13 cellular contexts compared by ENCODE assay signal in the genomic region with DNA sequence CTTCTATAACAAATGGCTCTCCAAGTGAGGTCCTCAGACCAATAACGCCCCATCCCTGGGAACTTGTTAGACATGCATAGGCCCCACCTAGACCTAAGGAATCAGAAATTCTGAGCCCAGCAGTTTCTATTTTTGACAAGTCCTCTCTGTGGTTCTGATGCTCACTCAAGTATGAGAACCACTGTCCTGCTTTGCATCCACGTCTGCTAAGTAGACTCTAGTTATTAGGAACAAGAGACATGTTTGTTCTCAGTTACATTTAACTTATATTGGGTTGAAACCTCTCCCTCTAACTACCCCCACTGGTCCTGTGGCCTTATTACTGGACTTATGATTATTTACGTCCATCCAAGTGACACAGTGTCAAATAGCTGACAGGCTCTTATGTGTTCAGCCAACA.
DNase-seq lines count a peak whose midpoint lies in the region; ATAC-seq and TF ChIP-seq lines count a peak whose summit lies in the region.
"Had no signal": no experiment of that assay in that cellular context is flagged by ENCODE, and none has a peak within 500 bp of the region (broad histone marks: within the 10 kb centered on the region; RNA-seq: fewer than 3 reads in every experiment).

No MANE protein-coding gene starts in this region.

- H2AK5ac ChIP-seq in trophoblast cell (ENCODE audit: low read length): no peak overlapping the region

- H3K79me1 ChIP-seq in trophoblast cell (ENCODE audit: low read length): no peaks in the 10 kb centered on the region

- H3K4me3 ChIP-seq in adrenal gland (no peak overlapping the region), trophoblast cell (ENCODE audit: low read depth, low read length) (no peak overlapping the region)
- H3K4me3 ChIP-seq: skin epidermis had no signal

- ATAC-seq in GM19372 (IDR thresholded peaks at IDR 0.05; ENCODE audit: low read depth, unreplicated experiment) (peak; percentile 71), HG02763 (IDR thresholded peaks at IDR 0.05; ENCODE audit: unreplicated experiment) (peak; percentile 84), HG03460 (IDR thresholded peaks at IDR 0.05; ENCODE audit: unreplicated experiment) (peak; percentile 72)

- H3K14ac ChIP-seq in trophoblast cell (ENCODE audit: low read length): no peak overlapping the region

- H2BK5ac ChIP-seq in trophoblast cell (ENCODE audit: low read depth, low read length, poor library complexity): no peak overlapping the region

- TF ChIP-seq POLR2A in adrenal gland (IDR thresholded peaks at IDR 0.05): no peak

- H3K9me3 ChIP-seq in adrenal gland (replicated peaks in 1 of 3) (no peaks in the 10 kb centered on the region), trophoblast cell (ENCODE audit: insufficient read depth, low read depth, low read length) (peaks cover 3% of the 10 kb centered on the region)

- no peaks in the 10 kb centered on the region for H3K27me3 ChIP-seq in adrenal gland
- no peaks in the 10 kb centered on the region for H3K27me3 ChIP-seq in trophoblast cell (ENCODE audit: insufficient read depth, low read length)

- H3K4me1 ChIP-seq in adrenal gland (replicated peaks in 1 of 2) (no peaks in the 10 kb centered on the region), trophoblast cell (ENCODE audit: control insufficient read depth in 1 of 2, insufficient read depth in 2 of 2, low read length in 2 of 2) (no peaks in the 10 kb centered on the region)

- no peak overlapping the region for H2BK12ac ChIP-seq in trophoblast cell (ENCODE audit: low read length)

- H4K91ac ChIP-seq in trophoblast cell (ENCODE audit: low read depth, low read length): no peak overlapping the region

- H3K79me2 ChIP-seq in trophoblast cell (ENCODE audit: control insufficient read depth, insufficient read depth, low read length, poor library complexity): no peaks in the 10 kb centered on the region

- intact Hi-C loops in adrenal gland (cut with DNase I): no loop called here

- in situ Hi-C loops in GM13976 (cut with MboI; ENCODE audit: low sequenced_read_pairs, unreplicated experiment): no loop called here

- H2BK120ac ChIP-seq in trophoblast cell (ENCODE audit: insufficient read depth, low read length, poor library complexity): no peak overlapping the region

- H4K12ac ChIP-seq in trophoblast cell (ENCODE audit: low read depth, low read length): no peak overlapping the region

- H2AFZ ChIP-seq in trophoblast cell (ENCODE audit: insufficient read depth, low read length, poor library complexity): no peak overlapping the region

- no peak overlapping the region for H3K18ac ChIP-seq in trophoblast cell (ENCODE audit: low read length)

- no peak overlapping the region for H3K9ac ChIP-seq in trophoblast cell (ENCODE audit: low read length)

- no peak for TF ChIP-seq CTCF in GM13976 (IDR thresholded peaks at IDR 0.05; ENCODE audit: borderline replicate concordance, control extremely low read depth, extremely low read depth, insufficient read depth, missing control alignments)
- no peak for TF ChIP-seq CTCF in adrenal gland (IDR thresholded peaks at IDR 0.05)

- H3K4ac ChIP-seq in trophoblast cell (ENCODE audit: low read depth, low read length): no peak overlapping the region

- H4K8ac ChIP-seq in trophoblast cell (ENCODE audit: low read depth, low read length): no peak overlapping the region

- H3K36me3 ChIP-seq in adrenal gland (replicated peaks in 1 of 2) (no peaks in the 10 kb centered on the region), trophoblast cell (ENCODE audit: control insufficient read depth in 1 of 2, insufficient read depth in 2 of 2, low read length in 2 of 2) (no peaks in the 10 kb centered on the region)

- no peak overlapping the region for H3K23ac ChIP-seq in trophoblast cell (ENCODE audit: low read length)

- DNase-seq in GM13976 (ENCODE audit: low spot score) (peak; percentile 52), substantia nigra (lab: John Stamatoyannopoulos, UW) (no peak), adrenal gland (no peak), globus pallidus (ENCODE audit: low spot score) (no peak), trophoblast cell (no peak)
- DNase-seq: activated effector memory CD4-positive, alpha-beta T cell treated with anti-CD3 and anti-CD28 coated beads, Interleukin-2, amount 50 U/mL, for 16 hours; HCEC 1CT; naive B cell; NCI-H524 had no signal

- WGBS in adrenal gland, 4 donors: 81 to 92% (median 87%) methylated on average over 3 of the region's 3 CpGs
- WGBS in trophoblast cell (ENCODE audit: extremely low coverage, insufficient coverage, insufficient read length): no CpG with 5 or more reads among the region's 3 CpGs

- H3K4me2 ChIP-seq in trophoblast cell (ENCODE audit: low read length): no peak overlapping the region

- H3K27ac ChIP-seq in substantia nigra (ENCODE audit: low read depth, low read length, poor library complexity, severe bottlenecking): no peak overlapping the region
- no peak overlapping the region for H3K27ac ChIP-seq in adrenal gland
- H3K27ac ChIP-seq in trophoblast cell (ENCODE audit: low read depth, low read length): no peak overlapping the region
- H3K27ac ChIP-seq: skin epidermis had no signal
